Comparison of ENCODE assay signal across 9 cellular contexts in the genomic region with DNA sequence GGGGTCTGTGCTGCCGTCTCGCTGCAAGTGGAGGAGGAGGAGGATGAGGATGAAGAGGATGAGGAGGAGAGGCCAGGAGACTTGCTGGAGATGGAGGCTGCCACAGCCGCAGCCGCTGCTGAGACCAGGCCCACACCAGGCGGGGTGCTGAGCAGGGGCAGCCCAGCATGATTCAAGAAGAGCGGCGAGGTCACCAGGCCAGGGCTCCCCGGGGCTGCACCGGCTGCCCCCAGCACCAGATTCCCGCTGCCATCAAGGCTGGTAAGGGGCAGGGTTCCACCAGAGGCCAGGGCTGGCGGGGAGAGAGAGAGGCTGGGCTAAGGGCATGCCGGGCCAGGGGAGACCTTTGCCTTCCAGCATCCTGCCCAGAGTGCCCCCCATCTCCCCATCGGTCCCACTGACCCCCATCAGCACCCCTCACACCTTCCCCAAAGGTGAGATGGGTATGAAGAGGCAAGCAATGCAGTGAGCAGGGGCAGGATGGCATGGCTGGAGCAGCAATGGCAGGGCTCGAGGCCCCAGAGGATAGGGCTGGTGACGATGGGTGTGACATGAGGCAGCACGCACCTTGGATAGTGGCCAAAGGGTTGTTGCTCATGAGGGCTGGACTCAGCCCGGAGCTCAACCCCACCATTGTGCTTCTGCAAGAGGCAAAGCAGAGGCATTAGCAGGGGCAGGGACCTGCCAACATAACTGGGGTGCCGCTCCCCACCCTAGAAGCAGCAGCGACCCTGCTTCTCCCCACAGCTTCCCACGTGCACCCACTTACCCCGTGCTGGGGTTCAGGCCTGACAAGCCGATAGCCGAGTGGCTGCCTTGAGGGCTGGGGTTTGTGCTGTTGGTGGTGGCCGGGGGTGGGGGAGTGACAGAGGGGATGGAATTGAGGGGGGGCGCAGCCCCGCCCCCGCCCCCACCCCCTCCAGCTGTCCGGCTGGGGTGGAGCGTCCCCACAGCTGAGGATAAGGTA. TPM values are rescaled to one million over a fixed set of nuclear protein-coding genes. Genes with fewer than 3 reads are reported as not detected.
DNase-seq lines count a peak whose midpoint lies in the region; ATAC-seq and TF ChIP-seq lines count a peak whose summit lies in the region.
"Had no signal": no experiment of that assay in that cellular context is flagged by ENCODE, and none has a peak within 500 bp of the region (broad histone marks: within the 10 kb centered on the region; RNA-seq: fewer than 3 reads in every experiment).

No MANE protein-coding gene starts in this region.

- ATAC-seq in Right ventricle myocardium superior (ENCODE audit: poor library complexity) (peak; percentile 43), GM21526 (IDR thresholded peaks at IDR 0.05; ENCODE audit: low FRiP score, unreplicated experiment) (no peak)

- 35 to 93% methylated on average over 5 to 8 of the region's 29 CpGs for WGBS in esophagus squamous epithelium, 2 donors

- H3K9me3 ChIP-seq in right atrium auricular region (no peaks in the 10 kb centered on the region), esophagus squamous epithelium (no peaks in the 10 kb centered on the region), Caco-2 (no peaks in the 10 kb centered on the region)

- H3K4me3 ChIP-seq in right atrium auricular region (no peak overlapping the region), esophagus squamous epithelium (peak overlapping the region in 1 of 4 donors; percentile 16), Caco-2 (ENCODE audit: low read depth, low read length) (no peak overlapping the region)
- H3K4me3 ChIP-seq: coronary artery had no signal

- no peaks in the 10 kb centered on the region for H3K9me3 Mint-ChIP-seq in Caco-2 (ENCODE audit: unreplicated experiment)

- H3K4me1 ChIP-seq in right atrium auricular region (peaks cover 0 to 20% of the 10 kb centered on the region in 2 donors), esophagus squamous epithelium (peaks cover 8 to 81% (median 36%) of the 10 kb centered on the region in 3 donors), Caco-2 (no peaks in the 10 kb centered on the region)

- CTCF ChIA-PET in Caco-2 (lab: Charles Lee): interaction anchor here (1.0 kb wide), 1 partner anchor 10 kb away, joined by 5 read pairs; no protein-coding TSS in a partner anchor

- no peak overlapping the region for H3K4me3 Mint-ChIP-seq in Caco-2 (ENCODE audit: unreplicated experiment)

- intact Hi-C loops in Right ventricle myocardium superior (cut with DNase I) (no loop called here), esophagus squamous epithelium (cut with DNase I) (no loop called here), Caco-2 (cut with micrococcal nuclease; ENCODE audit: unreplicated experiment) (no loop called here)

- TF ChIP-seq CTCF in right atrium auricular region (IDR thresholded peaks at IDR 0.05) (no peak), esophagus squamous epithelium (IDR thresholded peaks at IDR 0.05) (no peak), Caco-2 (IDR thresholded peaks at IDR 0.05; ENCODE audit: insufficient read depth in 1 of 2, low read depth in 1 of 2, low read length in 1 of 2, severe bottlenecking in 1 of 2, unreplicated experiment in 1 of 2) (no peak)

- peaks cover 0 to 6% of the 10 kb centered on the region in 2 donors for H3K27me3 ChIP-seq in right atrium auricular region
- H3K27me3 ChIP-seq in esophagus squamous epithelium: peaks cover 0 to 13% (median 0%) of the 10 kb centered on the region in 4 donors
- no peaks in the 10 kb centered on the region for H3K27me3 ChIP-seq in Caco-2 (replicated peaks; ENCODE audit: control insufficient read depth, insufficient read depth, low read length)

- H3K27me3 Mint-ChIP-seq in Caco-2 (ENCODE audit: insufficient read depth, unreplicated experiment): peaks cover 4% of the 10 kb centered on the region

- no peak overlapping the region for H3K27ac Mint-ChIP-seq in Caco-2 (ENCODE audit: unreplicated experiment)

- no TSS peak for BruUV-seq in Caco-2 (replicated peaks; lab: Mats Ljungman, UMichigan)

- POLR2A ChIA-PET in Caco-2 (lab: Charles Lee): interaction anchor here (0.6 kb wide), 1 partner anchor 232 kb away, joined by 5 read pairs; the partner anchor contains the start of gene RPS19

- H3K27ac ChIP-seq in right atrium auricular region (no peak overlapping the region), esophagus squamous epithelium (peak overlapping the region in 3 of 4 donors; percentile 35 to 74 (median 66))

- no peak for TF ChIP-seq POLR2A in esophagus squamous epithelium (IDR thresholded peaks at IDR 0.05)

- DNase-seq in Right ventricle myocardium superior (no peak), right atrium auricular region (ENCODE audit: low spot score) (no peak), OCI-M1 (lab: John Stamatoyannopoulos, UW) (peak; percentile 24), esophagus squamous epithelium (lab: John Stamatoyannopoulos, UW) (no peak), stromal cell of bone marrow (ENCODE audit: low read depth) (peak; percentile 24), DMS79 treated with DMSO at 0.1 percent for 48 hours (lab: John Stamatoyannopoulos, UW) (no peak), Caco-2 (no peak)

- no peaks in the 10 kb centered on the region for H3K36me3 ChIP-seq in right atrium auricular region
- no peaks in the 10 kb centered on the region for H3K36me3 ChIP-seq in esophagus squamous epithelium
- H3K36me3 ChIP-seq in Caco-2 (ENCODE audit: control insufficient read depth, insufficient read depth, low read length): no peaks in the 10 kb centered on the region

- H3K4me1 Mint-ChIP-seq in Caco-2 (ENCODE audit: low read depth, unreplicated experiment): peaks cover 5% of the 10 kb centered on the region

- no peaks in the 10 kb centered on the region for H3K36me3 Mint-ChIP-seq in Caco-2 (ENCODE audit: insufficient read depth, unreplicated experiment)

RNA-seq across cellular contexts. Expression of gene ZNF574, which starts 15.6 kb away (rescaled TPM):
- total RNA-seq in Right ventricle myocardium superior (8.4 TPM), right atrium auricular region (10 to 100 TPM in 1 of 2 donors, 1 to 10 TPM in 1; 8.1 to 13.6 TPM), esophagus squamous epithelium (10 to 100 TPM; 13.2 to 24.3 (median 16.2) TPM), Caco-2 (2022) (22.4 and 22.7 TPM in 2 replicates)

RNA-seq across cellular contexts. Expression of gene GRIK5, which starts 21.6 kb away (rescaled TPM):
- 4.0 TPM for total RNA-seq in Right ventricle myocardium superior
- total RNA-seq in right atrium auricular region: 10 to 100 TPM in 1 of 2 donors, 1 to 10 TPM in 1; 8.1 to 17.1 TPM
- total RNA-seq in esophagus squamous epithelium: 1 to 10 TPM in 1 of 4 donors, under 1 TPM in 3; 0.08 to 1.1 (median 0.37) TPM
- 0.30 and 0.48 TPM in 2 replicates for total RNA-seq in Caco-2 (2022)

RNA-seq across cellular contexts. Expression of gene POU2F2, which starts 40.7 kb away (rescaled TPM):
- total RNA-seq in Right ventricle myocardium superior (0.91 TPM), right atrium auricular region (under 1 TPM; 0.11 to 0.83 TPM), esophagus squamous epithelium (under 1 TPM in 3 of 4 donors, not detected in 1; 0.18 to 0.67 (median 0.57) TPM), Caco-2 (2022) (0.95 and 1.5 TPM in 2 replicates)

Comparison
In these comparisons a context has a peak if more than half of its experiments do, and no peak if none do; other contexts are left out.
1. DNase-seq: peak in OCI-M1 (single experiment) and stromal cell of bone marrow (single experiment); none in Right ventricle myocardium superior (single experiment), right atrium auricular region (single experiment), esophagus squamous epithelium (single experiment), DMS79 treated with DMSO at 0.1 percent for 48 hours (single experiment) and Caco-2 (0 of 2).
2. H3K27ac ChIP-seq: peak in esophagus squamous epithelium (3 of 4); none in right atrium auricular region (0 of 2).